21 cellular contexts compared by ENCODE assay signal in genomic region chr3:160678447-160678846, GRCh38. TPM values are rescaled to one million over a fixed set of nuclear protein-coding genes. Genes with fewer than 3 reads are reported as not detected.
A peak's percentile ranks its signal among the peaks of the same experiment; 100 is the strongest.
DNase-seq lines count a peak whose midpoint lies in the region; ATAC-seq and TF ChIP-seq lines count a peak whose summit lies in the region.
"Had no signal": no experiment of that assay in that cellular context is flagged by ENCODE, and none has a peak within 500 bp of the region (broad histone marks: within the 10 kb centered on the region; RNA-seq: fewer than 3 reads in every experiment).

No MANE protein-coding gene starts in this region.

- H3K4me1 ChIP-seq in HCT116 (ENCODE audit: control insufficient read depth in 1 of 2, insufficient read depth in 2 of 2, low read length in 2 of 2) (peaks cover 32 to 41% of the 10 kb centered on the region in 2 experiments), rectal smooth muscle tissue (ENCODE audit: control insufficient read depth, insufficient read depth, low read length) (no peaks in the 10 kb centered on the region)
- H3K4me1 ChIP-seq: adrenal gland, prostate gland had no signal

- no peak for TF ChIP-seq CTCF in HCT116 (IDR thresholded peaks at IDR 0.05 in 2 of 3, conservative IDR thresholded peaks at IDR 0.05 in 1 of 3; ENCODE audit: borderline replicate concordance in 1 of 3, insufficient read depth in 1 of 3, low read depth in 2 of 3, low read length in 2 of 3)

- intact Hi-C loops in HCT116 (cut with micrococcal nuclease), result no loop called here
- intact Hi-C loops in Right ventricle myocardium inferior (cut with DNase I), result no loop called here

- no peak for TF ChIP-seq POLR2A in HCT116 (IDR thresholded peaks at IDR 0.05; ENCODE audit: borderline replicate concordance, extremely low read depth, insufficient read depth, insufficient read length)

- BruUV-seq in HCT116 (replicated peaks; lab: Mats Ljungman, UMichigan), result no TSS peak

- RAD21 ChIA-PET in HCT116 (lab: Charles Lee; ENCODE audit: low non-redundant PET in 1 of 2, low total read pairs in 2 of 2, uncharacterized antibody in 2 of 2, unreplicated experiment in 2 of 2), result no interaction called here

- H3K4me2 ChIP-seq in HCT116 (ENCODE audit: low read length), result peak overlapping the region; percentile 77

- H3K9me3 ChIP-seq in HCT116 (ENCODE audit: control insufficient read depth in 1 of 2, insufficient read depth in 1 of 2, low read depth in 1 of 2, low read length in 2 of 2), result no peaks in the 10 kb centered on the region
- no peaks in the 10 kb centered on the region for H3K9me3 ChIP-seq in SK-N-MC (ENCODE audit: low read depth, low read length)
- H3K9me3 ChIP-seq: adrenal gland, prostate gland had no signal

- H4K20me1 ChIP-seq in HCT116 (ENCODE audit: insufficient read depth), result no peaks in the 10 kb centered on the region

- no peak for TF ChIP-seq RAD21 in HCT116 (IDR thresholded peaks at IDR 0.05; ENCODE audit: low read depth)

- no peak overlapping the region for H3K4me3 ChIP-seq in HCT116 (replicated peaks in 1 of 2; ENCODE audit: low read depth in 1 of 2, low read length in 2 of 2)
- H3K4me3 ChIP-seq in SK-N-MC, result peak overlapping the region; percentile 78
- H3K4me3 ChIP-seq in rectal smooth muscle tissue (ENCODE audit: low read length), result peak overlapping the region; percentile 26
- H3K4me3 ChIP-seq: adrenal gland, prostate gland had no signal

- H3K36me3 ChIP-seq in HCT116 (ENCODE audit: control insufficient read depth in 1 of 2, insufficient read depth in 2 of 2, low read length in 2 of 2) (no peaks in the 10 kb centered on the region), SK-N-MC (ENCODE audit: insufficient read depth, low read length) (no peaks in the 10 kb centered on the region), rectal smooth muscle tissue (ENCODE audit: control insufficient read depth, insufficient read depth, low read length) (no peaks in the 10 kb centered on the region)
- H3K36me3 ChIP-seq: adrenal gland, prostate gland, WERI-Rb-1 had no signal

- H3K27ac ChIP-seq in HCT116 (ENCODE audit: low read depth, low read length), result peak overlapping the region; percentile 69; the same call in 1 of the 2 replicates
- peak overlapping the region; percentile 71 for H3K27ac ChIP-seq in SK-N-MC
- no peak overlapping the region for H3K27ac ChIP-seq in rectal smooth muscle tissue (ENCODE audit: low read depth, low read length)
- H3K27ac ChIP-seq: adrenal gland, prostate gland, WERI-Rb-1 had no signal

- CTCF ChIA-PET in HCT116 (lab: Charles Lee), result interaction anchor here (3.1 kb wide), 1 partner anchor 8 kb away, joined by 15 read pairs; no protein-coding TSS in a partner anchor

- H3K9ac ChIP-seq in HCT116 (ENCODE audit: low read length) (no peak overlapping the region), SK-N-MC (ENCODE audit: insufficient read length) (no peak overlapping the region), rectal smooth muscle tissue (ENCODE audit: low read length) (no peak overlapping the region)

- H3K27me3 ChIP-seq in HCT116 (ENCODE audit: insufficient read depth, low read length) (no peaks in the 10 kb centered on the region), rectal smooth muscle tissue (ENCODE audit: control insufficient read depth, insufficient read depth, low read length) (no peaks in the 10 kb centered on the region)
- H3K27me3 ChIP-seq: adrenal gland had no signal

- POLR2A ChIA-PET in HCT116 (lab: Charles Lee), result interaction anchor here (0.9 to 1.5 kb wide), 2 partner anchors 10 to 11 kb away, joined by 3 to 4 read pairs; no protein-coding TSS in a partner anchor

- no peaks in the 10 kb centered on the region for H3K9me2 ChIP-seq in HCT116 (ENCODE audit: insufficient read depth)

- no peak for DNase-seq in HCT116 (ENCODE audit: low read depth, low spot score)
- peak; percentile 91 for DNase-seq in SK-N-MC (ENCODE audit: low read depth, low spot score)
- DNase-seq in fibroblast of peridontal ligament (ENCODE audit: extremely low read depth), result peak; percentile 30
- DNase-seq in activated CD4-positive, CD25-positive, alpha-beta regulatory T cell treated with anti-CD3 and anti-CD28 coated beads, Interleukin-2, amount 50 U/mL, for 72 hours, result no peak
- DNase-seq in Right ventricle myocardium inferior (ENCODE audit: missing footprints), result no peak
- DNase-seq in SW 1271 (lab: John Stamatoyannopoulos, UW), result no peak
- DNase-seq: activated CD8-positive, alpha-beta T cell treated with anti-CD3 and anti-CD28 coated beads, Interleukin-2, amount 10 ng/mL, durations not matched to agents 7 days and 5 days; adrenal gland; erythroblast; HFFc6; KBM-7; kidney; NCI-H1436; NCI-H446 treated with DMSO at 0.1 percent for 48 hours; substantia nigra; WERI-Rb-1 had no signal

- no peaks in the 10 kb centered on the region for H3K79me2 ChIP-seq in HCT116 (ENCODE audit: insufficient read depth, low read length)

- no peak for ATAC-seq in HCT116
- ATAC-seq in Right ventricle myocardium inferior, result no peak
- no peak for ATAC-seq in GM21423 (IDR thresholded peaks at IDR 0.05; ENCODE audit: unreplicated experiment)
- ATAC-seq: activated CD8-positive, alpha-beta T cell treated with anti-CD3 and anti-CD28 coated beads, Interleukin-2, amount 10 ng/mL, durations not matched to agents 7 days and 5 days; activated T-helper 17 cell treated with anti-CD3 and anti-CD28 coated beads, Interleukin-2, amount 50 U/mL, for 72 hours had no signal

- no peak overlapping the region for H2AFZ ChIP-seq in HCT116 (ENCODE audit: low read depth, low read length, poor library complexity, severe bottlenecking)

TF ChIP-seq in HCT116, 20 proteins besides CTCF, POLR2A, EP300 and RAD21:
- TF ChIP-seq EZH2 (IDR thresholded peaks at IDR 0.05) (no peak), POLR2AphosphoS5 (IDR thresholded peaks at IDR 0.05; ENCODE audit: low read depth, low read length) (no peak), SRF (IDR thresholded peaks at IDR 0.05; ENCODE audit: low read depth) (no peak), SP1 (IDR thresholded peaks at IDR 0.05; ENCODE audit: low read depth) (no peak), EGR1 (IDR thresholded peaks at IDR 0.05; ENCODE audit: low read depth) (no peak)

RNA-seq across cellular contexts. Expression of gene ARL14, which starts 1.5 kb away (rescaled TPM):
- total RNA-seq in HCT116 (2021; ENCODE audit: unreplicated experiment) (0.42 TPM), Right ventricle myocardium inferior (not detected)
- polyA plus RNA-seq in HCT116 (2012), result 0.56 and 0.87 TPM in 2 replicates
- total RNA-seq: activated CD8-positive, alpha-beta T cell treated with anti-CD3 and anti-CD28 coated beads, Interleukin-2, amount 10 ng/mL, durations not matched to agents 7 days and 5 days; activated T-helper 17 cell treated with anti-CD3 and anti-CD28 coated beads, Interleukin-2, amount 50 U/mL, for 72 hours; myocyte; prostate gland had no signal

Comparison
In these comparisons a context has a peak if more than half of its experiments do, and no peak if none do; other contexts are left out.
1. DNase-seq: peak in SK-N-MC (single experiment) and fibroblast of peridontal ligament (single experiment); none in HCT116 (single experiment), activated CD4-positive, CD25-positive, alpha-beta regulatory T cell treated with anti-CD3 and anti-CD28 coated beads, Interleukin-2, amount 50 U/mL, for 72 hours (single experiment), Right ventricle myocardium inferior (single experiment) and SW 1271 (0 of 2).
2. H3K4me3 ChIP-seq: peak in SK-N-MC (single experiment) and rectal smooth muscle tissue (single experiment); none in HCT116 (0 of 2).